ENCODE assay signal across 8 cellular contexts in the genomic region with DNA sequence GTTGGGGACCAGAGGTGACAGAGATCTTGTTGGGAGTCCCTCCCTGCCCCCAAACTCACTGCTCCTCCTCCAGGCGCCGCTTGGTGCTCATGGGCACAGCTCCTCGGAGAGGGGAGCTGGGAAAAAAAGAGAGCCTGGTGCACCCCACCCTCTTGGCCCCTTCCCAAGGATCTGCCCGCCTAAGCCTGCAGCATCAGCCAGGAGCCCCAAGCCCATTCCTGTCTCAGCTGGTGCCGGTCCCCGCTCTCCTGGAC.
A peak's percentile ranks its signal among the peaks of the same experiment; 100 is the strongest.
DNase-seq lines count a peak whose midpoint lies in the region; ATAC-seq lines count a peak whose summit lies in the region.

No MANE protein-coding gene starts in this region.

- peak overlapping the region; percentile 87 for H3K9ac ChIP-seq in iPS-15b (ENCODE audit: low read depth, low read length)

- no peaks in the 10 kb centered on the region for H3K9me3 ChIP-seq in iPS-15b (ENCODE audit: control insufficient read depth, insufficient read depth, low read length)

- peaks cover 6% of the 10 kb centered on the region for H3K4me1 ChIP-seq in iPS-15b (ENCODE audit: control insufficient read depth, insufficient read depth, low read length)

- peak overlapping the region; percentile 60 to 98 (median 94) for H3K27ac ChIP-seq in skin epidermis

- no peaks in the 10 kb centered on the region for H3K27me3 ChIP-seq in iPS-15b (ENCODE audit: control insufficient read depth, insufficient read depth, low read length)

- peaks cover 25% of the 10 kb centered on the region for H3K36me3 ChIP-seq in iPS-15b (ENCODE audit: control insufficient read depth, insufficient read depth, low read length)

- no peak for ATAC-seq in HG03439 (IDR thresholded peaks at IDR 0.05; ENCODE audit: unreplicated experiment)

- H3K4me3 ChIP-seq in iPS-15b (ENCODE audit: low read depth, low read length) (peak overlapping the region; percentile 95), skin epidermis (peak overlapping the region; percentile 34 to 72 (median 64))

- peak; percentile 60 for DNase-seq in GM04503 (ENCODE audit: low read depth)
- peak; percentile 50 for DNase-seq in NAMALWA (ENCODE audit: low spot score)
- DNase-seq in amniotic epithelial cell (ENCODE audit: low read depth): peak; percentile 60
- DNase-seq in NCI-H524 (lab: John Stamatoyannopoulos, UW): no peak
- DNase-seq in activated CD4-positive, alpha-beta T cell treated with anti-CD3 and anti-CD28 coated beads, Interleukin-2, amount 50 U/mL, for 4 hours: no peak

Comparison
In these comparisons a context has a peak if more than half of its experiments do, and no peak if none do; other contexts are left out.
1. DNase-seq: peak in GM04503 (single experiment), NAMALWA (single experiment) and amniotic epithelial cell (single experiment); none in NCI-H524 (0 of 2) and activated CD4-positive, alpha-beta T cell treated with anti-CD3 and anti-CD28 coated beads, Interleukin-2, amount 50 U/mL, for 4 hours (0 of 2).